ENCODE assay signal across 13 cellular contexts in the genomic region with DNA sequence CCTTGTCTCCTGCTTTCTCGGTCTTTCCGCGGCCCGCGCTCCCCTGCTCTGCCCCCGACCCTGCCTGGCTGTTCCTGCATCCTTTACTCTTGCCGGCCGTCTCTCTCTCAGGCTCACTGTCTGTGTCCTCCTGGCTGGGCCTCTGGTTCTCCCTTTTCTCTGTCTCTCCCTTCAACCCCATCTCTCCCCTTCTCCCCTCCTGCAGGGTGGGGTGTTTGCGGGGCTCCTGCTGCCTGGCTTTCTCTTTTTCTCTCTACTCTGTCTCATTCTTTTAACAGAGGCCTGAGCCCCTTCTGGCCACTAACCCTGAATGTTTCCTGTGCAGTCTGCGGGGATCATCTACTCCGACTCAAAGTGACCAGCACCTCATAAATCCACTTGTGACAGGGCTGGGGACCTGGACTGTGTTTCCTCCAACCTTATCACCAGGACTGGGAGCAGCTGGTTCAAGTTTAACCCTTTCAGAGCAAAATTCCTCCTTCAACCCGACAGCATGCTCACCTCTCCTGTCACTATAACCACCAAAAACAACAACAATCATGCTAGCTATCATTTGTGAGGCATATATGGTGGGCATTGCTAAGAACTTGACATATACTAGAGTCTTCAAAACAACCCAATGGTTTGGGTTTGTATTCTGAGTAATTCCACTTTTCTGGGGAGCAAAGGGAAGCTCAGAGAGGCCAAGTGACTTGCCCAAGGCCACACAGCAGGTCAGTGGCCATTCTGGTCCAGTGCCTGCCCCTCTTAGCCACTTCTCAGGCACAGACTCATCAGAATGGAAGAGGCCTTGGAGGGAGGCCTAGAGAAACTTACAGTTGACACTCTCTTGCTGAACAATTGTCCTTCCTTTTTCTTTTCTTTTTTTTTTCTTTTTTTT. TPM values are rescaled to one million over a fixed set of nuclear protein-coding genes. Genes with fewer than 3 reads are reported as not detected.
A peak's percentile ranks its signal among the peaks of the same experiment; 100 is the strongest.
DNase-seq lines count a peak whose midpoint lies in the region; ATAC-seq and TF ChIP-seq lines count a peak whose summit lies in the region.
"Had no signal": no experiment of that assay in that cellular context is flagged by ENCODE, and none has a peak within 500 bp of the region (broad histone marks: within the 10 kb centered on the region; RNA-seq: fewer than 3 reads in every experiment).

No MANE protein-coding gene starts in this region.

- H3K27me3 Mint-ChIP-seq in activated naive CD4-positive, alpha-beta T cell treated with anti-CD3 and anti-CD28 coated beads, Interleukin-2, amount 50 U/mL, for 24 hours = peaks cover 32% of the 10 kb centered on the region
- H3K27me3 Mint-ChIP-seq in activated naive CD8-positive, alpha-beta T cell = peaks cover 17% of the 10 kb centered on the region
- H3K27me3 Mint-ChIP-seq in memory B cell (peaks cover 21% of the 10 kb centered on the region), type B pancreatic cell (peaks cover 64% of the 10 kb centered on the region)

- DNase-seq in activated naive CD4-positive, alpha-beta T cell treated with anti-CD3 and anti-CD28 coated beads, Interleukin-2, amount 50 U/mL, for 72 hours (ENCODE audit: low spot score in 2 of 2) = no peak
- DNase-seq in memory B cell (ENCODE audit: low spot score in 2 of 2) (no peak), type B pancreatic cell (ENCODE audit: extremely low spot score, unreplicated experiment) (no peak), putamen (ENCODE audit: low spot score) (no peak), anterior cingulate cortex (lab: John Stamatoyannopoulos, UW) (no peak)
- DNase-seq: CD4-positive, CD25-positive, alpha-beta regulatory T cell; NCI-H187; PC-9 had no signal

- peaks cover 9% of the 10 kb centered on the region for H3K4me1 Mint-ChIP-seq in activated naive CD4-positive, alpha-beta T cell treated with anti-CD3 and anti-CD28 coated beads, Interleukin-2, amount 50 U/mL, for 24 hours
- H3K4me1 Mint-ChIP-seq in activated naive CD8-positive, alpha-beta T cell (ENCODE audit: low read depth) = peaks cover 8% of the 10 kb centered on the region
- H3K4me1 Mint-ChIP-seq in memory B cell (peaks cover 11% of the 10 kb centered on the region), type B pancreatic cell (ENCODE audit: unreplicated experiment) (peaks cover 7% of the 10 kb centered on the region)

- H3K27ac Mint-ChIP-seq in activated naive CD4-positive, alpha-beta T cell treated with anti-CD3 and anti-CD28 coated beads, Interleukin-2, amount 50 U/mL, for 24 hours = peak overlapping the region; percentile 39
- H3K27ac Mint-ChIP-seq in activated naive CD4-positive, alpha-beta T cell treated with anti-CD3 and anti-CD28 coated beads, Interleukin-2, amount 50 U/mL, for 72 hours = peak overlapping the region in 1 of 2 donors; percentile 2
- H3K27ac Mint-ChIP-seq in activated naive CD8-positive, alpha-beta T cell = no peak overlapping the region
- no peak overlapping the region for H3K27ac Mint-ChIP-seq in memory B cell
- peak overlapping the region; percentile 58 for H3K27ac Mint-ChIP-seq in type B pancreatic cell
- H3K27ac Mint-ChIP-seq: CD4-positive, CD25-positive, alpha-beta regulatory T cell had no signal

- TF ChIP-seq CTCF in type B pancreatic cell (conservative IDR thresholded peaks at IDR 0.05) = no peak

- no peaks in the 10 kb centered on the region for H3K9me3 Mint-ChIP-seq in activated naive CD4-positive, alpha-beta T cell treated with anti-CD3 and anti-CD28 coated beads, Interleukin-2, amount 50 U/mL, for 24 hours
- H3K9me3 Mint-ChIP-seq in activated naive CD4-positive, alpha-beta T cell treated with anti-CD3 and anti-CD28 coated beads, Interleukin-2, amount 50 U/mL, for 72 hours = no peaks in the 10 kb centered on the region
- no peaks in the 10 kb centered on the region for H3K9me3 Mint-ChIP-seq in activated naive CD8-positive, alpha-beta T cell (ENCODE audit: low read depth)
- H3K9me3 Mint-ChIP-seq in memory B cell (no peaks in the 10 kb centered on the region), type B pancreatic cell (no peaks in the 10 kb centered on the region)

- H3K4me3 Mint-ChIP-seq in activated naive CD4-positive, alpha-beta T cell treated with anti-CD3 and anti-CD28 coated beads, Interleukin-2, amount 50 U/mL, for 24 hours = peak overlapping the region; percentile 70
- peak overlapping the region; percentile 76 for H3K4me3 Mint-ChIP-seq in activated naive CD8-positive, alpha-beta T cell
- H3K4me3 Mint-ChIP-seq in memory B cell = peak overlapping the region; percentile 47
- peak overlapping the region; percentile 91 for H3K4me3 Mint-ChIP-seq in type B pancreatic cell

- H3K36me3 Mint-ChIP-seq in activated naive CD4-positive, alpha-beta T cell treated with anti-CD3 and anti-CD28 coated beads, Interleukin-2, amount 50 U/mL, for 24 hours = no peaks in the 10 kb centered on the region
- peaks cover 5 to 7% of the 10 kb centered on the region in 2 donors for H3K36me3 Mint-ChIP-seq in activated naive CD4-positive, alpha-beta T cell treated with anti-CD3 and anti-CD28 coated beads, Interleukin-2, amount 50 U/mL, for 72 hours
- no peaks in the 10 kb centered on the region for H3K36me3 Mint-ChIP-seq in activated naive CD8-positive, alpha-beta T cell
- H3K36me3 Mint-ChIP-seq in memory B cell (peaks cover 3% of the 10 kb centered on the region), type B pancreatic cell (no peaks in the 10 kb centered on the region)
- H3K36me3 Mint-ChIP-seq: CD4-positive, CD25-positive, alpha-beta regulatory T cell had no signal

- ATAC-seq in activated naive CD4-positive, alpha-beta T cell treated with anti-CD3 and anti-CD28 coated beads, Interleukin-2, amount 50 U/mL, for 72 hours = no peak
- ATAC-seq in memory B cell (ENCODE audit: low read depth) (no peak), HG02884 (IDR thresholded peaks at IDR 0.05; ENCODE audit: unreplicated experiment) (no peak)
- ATAC-seq: esophagus mucosa had no signal

RNA-seq across cellular contexts. Expression of gene RSPO4, which starts 0.8 kb away (rescaled TPM):
- total RNA-seq in activated naive CD4-positive, alpha-beta T cell treated with anti-CD3 and anti-CD28 coated beads, Interleukin-2, amount 50 U/mL, for 72 hours = not detected
- total RNA-seq in type B pancreatic cell (ENCODE audit: low replicate concordance) = 0.19 and 2.4 TPM in 2 replicates
- total RNA-seq: esophagus mucosa, PC-9, vagina had no signal

Comparison
In these comparisons a context has a peak if more than half of its experiments do, and no peak if none do; other contexts are left out.
1. H3K27ac Mint-ChIP-seq: peak in activated naive CD4-positive, alpha-beta T cell treated with anti-CD3 and anti-CD28 coated beads, Interleukin-2, amount 50 U/mL, for 24 hours (single experiment) and type B pancreatic cell (single experiment); none in activated naive CD8-positive, alpha-beta T cell (single experiment) and memory B cell (single experiment).
2. Peak in every context shown above with its lines, with median percentiles within 50 percentile points of each other: H3K4me3 Mint-ChIP-seq.